In the genomic region with DNA sequence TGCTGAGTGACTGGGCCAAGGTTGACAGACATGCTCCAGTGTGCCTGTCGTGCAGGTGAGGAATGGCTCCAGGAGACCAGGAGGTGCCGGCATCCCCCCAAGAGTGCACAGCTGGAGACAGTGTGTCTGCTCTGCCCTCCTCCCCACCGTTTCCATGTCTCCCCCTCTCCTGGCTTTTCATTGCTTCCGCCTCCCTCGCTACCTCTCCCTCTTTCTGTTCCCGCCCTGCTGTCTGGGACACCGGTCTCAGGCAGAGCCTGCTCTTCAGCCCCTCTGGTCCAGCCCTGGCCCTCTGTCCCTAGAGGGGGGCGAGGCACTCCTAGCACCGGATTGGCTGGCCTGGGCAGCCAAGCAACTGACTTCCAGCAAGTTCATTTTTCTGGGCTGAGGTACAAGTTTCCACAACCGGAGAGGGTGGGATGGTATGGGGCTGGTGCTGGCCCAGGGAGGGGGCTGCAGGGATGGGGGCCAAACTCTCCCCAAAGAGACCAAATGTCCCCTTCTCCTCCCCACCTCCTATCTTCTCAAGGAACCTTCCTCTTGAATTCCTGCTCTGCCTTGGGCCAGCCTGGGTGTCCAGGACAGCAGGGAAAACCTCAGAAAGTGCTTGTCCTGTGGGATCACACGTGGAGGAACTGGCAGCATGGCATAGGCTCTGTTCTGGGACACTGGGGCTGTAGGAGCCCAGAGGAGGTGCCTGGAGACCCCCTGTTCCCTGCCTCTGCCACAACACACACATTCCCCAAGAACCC, we compare ENCODE assay signal across 14 cellular contexts. TPM values are rescaled to one million over a fixed set of nuclear protein-coding genes. Genes with fewer than 3 reads are reported as not detected.
DNase-seq lines count a peak whose midpoint lies in the region; ATAC-seq and TF ChIP-seq lines count a peak whose summit lies in the region.
"Had no signal": no experiment of that assay in that cellular context is flagged by ENCODE, and none has a peak within 500 bp of the region (broad histone marks: within the 10 kb centered on the region; RNA-seq: fewer than 3 reads in every experiment).

No MANE protein-coding gene starts in this region.

- H3K4me1 ChIP-seq in HEK293 (ENCODE audit: control insufficient read depth, insufficient read depth, low read length) (no peaks in the 10 kb centered on the region), subcutaneous abdominal adipose tissue (ENCODE audit: control insufficient read depth in 5 of 5, insufficient read depth in 5 of 5, low read length in 5 of 5) (peaks cover 9 to 48% (median 41%) of the 10 kb centered on the region in 5 donors)
- H3K4me1 ChIP-seq: Caco-2 had no signal

- H3K27ac ChIP-seq in HEK293 (ENCODE audit: extremely low read depth, low read depth, low read length) (no peak overlapping the region), subcutaneous abdominal adipose tissue (ENCODE audit: low read depth, low read length) (peak overlapping the region; percentile 19)

- no peak overlapping the region for H3K4me3 Mint-ChIP-seq in activated CD8-positive, alpha-beta T cell treated with anti-CD3 and anti-CD28 coated beads for 36 hours
- H3K4me3 Mint-ChIP-seq: activated CD4-positive, alpha-beta memory T cell treated with anti-CD3 and anti-CD28 coated beads, Interleukin-2, amount 10 ng/mL, durations not matched to agents 7 days and 5 days; activated naive CD4-positive, alpha-beta T cell treated with anti-CD3 and anti-CD28 coated beads, Interleukin-2, amount 50 U/mL, for 24 hours had no signal

- intact Hi-C loops in activated CD8-positive, alpha-beta T cell treated with anti-CD3 and anti-CD28 coated beads for 36 hours (cut with micrococcal nuclease) = no loop called here

- H3K27me3 Mint-ChIP-seq in activated CD8-positive, alpha-beta T cell treated with anti-CD3 and anti-CD28 coated beads for 36 hours = peaks cover 1% of the 10 kb centered on the region
- H3K27me3 Mint-ChIP-seq: activated CD4-positive, alpha-beta memory T cell treated with anti-CD3 and anti-CD28 coated beads, Interleukin-2, amount 10 ng/mL, durations not matched to agents 7 days and 5 days; activated naive CD4-positive, alpha-beta T cell treated with anti-CD3 and anti-CD28 coated beads, Interleukin-2, amount 50 U/mL, for 24 hours had no signal

- H3K27me3 ChIP-seq in subcutaneous abdominal adipose tissue (ENCODE audit: control insufficient read depth in 5 of 5, insufficient read depth in 4 of 5, low read length in 5 of 5) = no peaks in the 10 kb centered on the region

- H3K4me3 ChIP-seq in HEK293 (ENCODE audit: low read depth, low read length) = no peak overlapping the region
- H3K4me3 ChIP-seq in subcutaneous abdominal adipose tissue (ENCODE audit: low read depth in 1 of 5, low read length in 5 of 5) = no peak overlapping the region

- no peak for TF ChIP-seq CTCF in HEK293 (tag by site-specific recombination; IDR thresholded peaks at IDR 0.05)
- no peak for TF ChIP-seq CTCF in activated CD8-positive, alpha-beta T cell treated with anti-CD3 and anti-CD28 coated beads for 36 hours (IDR thresholded peaks at IDR 0.05)

- no peaks in the 10 kb centered on the region for H3K9me3 Mint-ChIP-seq in activated CD8-positive, alpha-beta T cell treated with anti-CD3 and anti-CD28 coated beads for 36 hours
- H3K9me3 Mint-ChIP-seq: activated CD4-positive, alpha-beta memory T cell treated with anti-CD3 and anti-CD28 coated beads, Interleukin-2, amount 10 ng/mL, durations not matched to agents 7 days and 5 days; activated naive CD4-positive, alpha-beta T cell treated with anti-CD3 and anti-CD28 coated beads, Interleukin-2, amount 50 U/mL, for 24 hours had no signal

- H3K27ac Mint-ChIP-seq in activated CD8-positive, alpha-beta T cell treated with anti-CD3 and anti-CD28 coated beads for 36 hours = no peak overlapping the region
- H3K27ac Mint-ChIP-seq: activated naive CD4-positive, alpha-beta T cell treated with anti-CD3 and anti-CD28 coated beads, Interleukin-2, amount 50 U/mL, for 24 hours had no signal

- POLR2A ChIA-PET in HEK293 (lab: Yijun Ruan, JAX) = no interaction called here
- POLR2A ChIA-PET in activated CD8-positive, alpha-beta T cell treated with anti-CD3 and anti-CD28 coated beads for 36 hours (lab: Charles Lee) = interaction anchor here (1.1 kb wide), 1 partner anchor 77 kb away, joined by 4 read pairs; no protein-coding TSS in a partner anchor

- H3K36me3 ChIP-seq in HEK293 (ENCODE audit: control insufficient read depth in 2 of 2, insufficient read depth in 1 of 2, low read length in 2 of 2) (peaks cover 0 to 35% of the 10 kb centered on the region in 2 experiments; a peak in 1 of 3 replicates), subcutaneous abdominal adipose tissue (ENCODE audit: control insufficient read depth in 5 of 5, insufficient read depth in 5 of 5, low read length in 5 of 5) (peaks cover 0 to 53% (median 39%) of the 10 kb centered on the region in 5 donors)

- H3K4me1 Mint-ChIP-seq in activated CD8-positive, alpha-beta T cell treated with anti-CD3 and anti-CD28 coated beads for 36 hours (ENCODE audit: low read depth) = peaks cover 8% of the 10 kb centered on the region

- CTCF ChIA-PET in HEK293 (lab: Yijun Ruan, JAX) = interaction anchor here (0.9 to 2.9 kb wide), 2 partner anchors 58 to 79 kb away, joined by 3 to 18 read pairs; no protein-coding TSS in a partner anchor
- CTCF ChIA-PET in activated CD8-positive, alpha-beta T cell treated with anti-CD3 and anti-CD28 coated beads for 36 hours (lab: Charles Lee) = interaction anchor here (1.3 to 9.7 kb wide), 3 partner anchors 59 to 79 kb away, joined by 5 to 178 read pairs (median 15); partner anchors contain the start of gene RFT1

- H3K9ac ChIP-seq in subcutaneous abdominal adipose tissue (ENCODE audit: low read length in 5 of 5) = peak overlapping the region in 4 of 5 donors; percentile 27 to 54 (median 40)

- peaks cover 9% of the 10 kb centered on the region for H3K36me3 Mint-ChIP-seq in activated CD8-positive, alpha-beta T cell treated with anti-CD3 and anti-CD28 coated beads for 36 hours (ENCODE audit: low read depth)

- no peak for ATAC-seq in activated CD8-positive, alpha-beta T cell treated with anti-CD3 and anti-CD28 coated beads for 36 hours

- DNase-seq in astrocyte of the hippocampus (ENCODE audit: low read depth, low spot score) (peak; percentile 48), left kidney (ENCODE audit: low read depth, low spot score) (peak; percentile 91), KG1 (lab: John Stamatoyannopoulos, UW) (no peak), NCI-H2029 treated with DMSO at 0.1 percent for 48 hours (lab: John Stamatoyannopoulos, UW) (no peak), occipital lobe (lab: John Stamatoyannopoulos, UW) (no peak)
- DNase-seq in activated CD8-positive, alpha-beta T cell treated with anti-CD3 and anti-CD28 coated beads for 36 hours = no peak
- DNase-seq: activated CD4-positive, alpha-beta memory T cell treated with anti-CD3 and anti-CD28 coated beads, Interleukin-2, amount 10 ng/mL, durations not matched to agents 7 days and 5 days; Caco-2; midbrain; NCI-H1048; NCI-H526 treated with DMSO at 0.1 percent for 48 hours had no signal

- no peaks in the 10 kb centered on the region for H3K9me3 ChIP-seq in HEK293 (ENCODE audit: control insufficient read depth, insufficient read depth, low read depth, low read length)
- H3K9me3 ChIP-seq in subcutaneous abdominal adipose tissue (ENCODE audit: control insufficient read depth in 5 of 5, low read length in 5 of 5) = no peaks in the 10 kb centered on the region
- H3K9me3 ChIP-seq: Caco-2 had no signal

TF ChIP-seq in HEK293, 187 proteins besides CTCF, POLR2A, EP300 and RAD21:
- TF ChIP-seq ZNF707 (tag by site-specific recombination; IDR thresholded peaks at IDR 0.05) (no peak), GLIS1 (tag by site-specific recombination; IDR thresholded peaks at IDR 0.05) (peak; percentile 61), ZNF473 (tag by site-specific recombination; IDR thresholded peaks at IDR 0.05) (no peak), KLF1 (tag by site-specific recombination; IDR thresholded peaks at IDR 0.05) (0 out of 2 replicates have a peak, but pooled peaks have one; percentile 16)
TF ChIP-seq in HEK293: peak in this region for 2.

RNA-seq across cellular contexts. Expression of gene PRKCD, which starts 32.6 kb away (rescaled TPM):
- total RNA-seq in activated CD8-positive, alpha-beta T cell treated with anti-CD3 and anti-CD28 coated beads for 36 hours = 10 to 100 TPM; 18.7 to 21.5 TPM
- total RNA-seq in occipital lobe = 0.94 TPM

Comparison
In these comparisons a context has a peak if more than half of its experiments do, and no peak if none do; other contexts are left out.
1. DNase-seq: peak in astrocyte of the hippocampus (single experiment) and left kidney (single experiment); none in KG1 (single experiment), NCI-H2029 treated with DMSO at 0.1 percent for 48 hours (single experiment), activated CD8-positive, alpha-beta T cell treated with anti-CD3 and anti-CD28 coated beads for 36 hours (single experiment) and occipital lobe (single experiment).
2. RNA of gene PRKCD, which starts 32.6 kb away (total RNA-seq): 18.7 to 21.5 TPM in activated CD8-positive, alpha-beta T cell treated with anti-CD3 and anti-CD28 coated beads for 36 hours; 0.94 TPM in occipital lobe (single experiment); every median in the first group is over 10 times any median in the second.